1 cellular context compared by ENCODE assay signal in the genomic region with DNA sequence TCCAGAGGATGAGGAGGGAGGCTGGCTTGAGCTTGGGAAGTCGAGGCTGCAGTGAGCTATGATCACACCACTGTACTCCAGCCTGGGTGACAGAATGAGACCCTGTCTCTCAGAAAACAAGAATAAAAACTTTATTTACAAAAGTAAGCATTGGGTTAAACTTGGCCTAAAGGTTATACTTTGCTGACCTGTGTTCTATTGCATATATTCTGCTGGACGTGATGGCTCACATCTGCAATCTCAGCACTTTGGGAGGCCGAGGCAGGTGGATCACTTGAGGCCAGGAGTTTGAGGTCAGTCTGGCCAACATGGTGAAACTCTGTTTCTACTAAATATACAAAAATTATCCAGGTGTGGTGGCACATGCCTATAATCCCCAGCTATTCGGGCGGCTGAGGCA.
A peak's percentile ranks its signal among the peaks of the same experiment; 100 is the strongest.
TF ChIP-seq lines count a peak whose summit lies in the region.

No MANE protein-coding gene starts in this region.

TF ChIP-seq in GM12878, 131 proteins besides CTCF, POLR2A, EP300 and RAD21 (continued from another document):
- TF ChIP-seq, protein P1, sequence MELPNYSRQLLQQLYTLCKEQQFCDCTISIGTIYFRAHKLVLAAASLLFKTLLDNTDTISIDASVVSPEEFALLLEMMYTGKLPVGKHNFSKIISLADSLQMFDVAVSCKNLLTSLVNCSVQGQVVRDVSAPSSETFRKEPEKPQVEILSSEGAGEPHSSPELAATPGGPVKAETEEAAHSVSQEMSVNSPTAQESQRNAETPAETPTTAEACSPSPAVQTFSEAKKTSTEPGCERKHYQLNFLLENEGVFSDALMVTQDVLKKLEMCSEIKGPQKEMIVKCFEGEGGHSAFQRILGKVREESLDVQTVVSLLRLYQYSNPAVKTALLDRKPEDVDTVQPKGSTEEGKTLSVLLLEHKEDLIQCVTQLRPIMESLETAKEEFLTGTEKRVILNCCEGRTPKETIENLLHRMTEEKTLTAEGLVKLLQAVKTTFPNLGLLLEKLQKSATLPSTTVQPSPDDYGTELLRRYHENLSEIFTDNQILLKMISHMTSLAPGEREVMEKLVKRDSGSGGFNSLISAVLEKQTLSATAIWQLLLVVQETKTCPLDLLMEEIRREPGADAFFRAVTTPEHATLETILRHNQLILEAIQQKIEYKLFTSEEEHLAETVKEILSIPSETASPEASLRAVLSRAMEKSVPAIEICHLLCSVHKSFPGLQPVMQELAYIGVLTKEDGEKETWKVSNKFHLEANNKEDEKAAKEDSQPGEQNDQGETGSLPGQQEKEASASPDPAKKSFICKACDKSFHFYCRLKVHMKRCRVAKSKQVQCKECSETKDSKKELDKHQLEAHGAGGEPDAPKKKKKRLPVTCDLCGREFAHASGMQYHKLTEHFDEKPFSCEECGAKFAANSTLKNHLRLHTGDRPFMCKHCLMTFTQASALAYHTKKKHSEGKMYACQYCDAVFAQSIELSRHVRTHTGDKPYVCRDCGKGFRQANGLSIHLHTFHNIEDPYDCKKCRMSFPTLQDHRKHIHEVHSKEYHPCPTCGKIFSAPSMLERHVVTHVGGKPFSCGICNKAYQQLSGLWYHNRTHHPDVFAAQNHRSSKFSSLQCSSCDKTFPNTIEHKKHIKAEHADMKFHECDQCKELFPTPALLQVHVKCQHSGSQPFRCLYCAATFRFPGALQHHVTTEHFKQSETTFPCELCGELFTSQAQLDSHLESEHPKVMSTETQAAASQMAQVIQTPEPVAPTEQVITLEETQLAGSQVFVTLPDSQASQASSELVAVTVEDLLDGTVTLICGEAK (IDR thresholded peaks at IDR 0.05; ENCODE audit: borderline replicate concordance) = peak; percentile 51; the same call in 1 of the 2 replicates
